ENCODE assay signal across 16 cellular contexts in genomic region chr2:131039535-131039907, GRCh38. TPM values are rescaled to one million over a fixed set of nuclear protein-coding genes. Genes with fewer than 3 reads are reported as not detected.
A peak's percentile ranks its signal among the peaks of the same experiment; 100 is the strongest.
DNase-seq lines count a peak whose midpoint lies in the region; ATAC-seq and TF ChIP-seq lines count a peak whose summit lies in the region.
"Had no signal": no experiment of that assay in that cellular context is flagged by ENCODE, and none has a peak within 500 bp of the region (broad histone marks: within the 10 kb centered on the region; RNA-seq: fewer than 3 reads in every experiment).

No MANE protein-coding gene starts in this region.

- DNase-seq in activated naive CD4-positive, alpha-beta T cell treated with anti-CD3 and anti-CD28 coated beads, Interleukin-2, amount 10 ng/mL, durations not matched to agents 7 days and 5 days = no peak
- no peak for DNase-seq in activated naive CD4-positive, alpha-beta T cell (lab: John Stamatoyannopoulos, UW)
- no peak for DNase-seq in effector memory CD8-positive, alpha-beta T cell
- peak in 1 of 10 donors; percentile 49 for DNase-seq in naive thymus-derived CD8-positive, alpha-beta T cell
- DNase-seq in ureter (ENCODE audit: low spot score) (peak; percentile 38), NCI-H510A (lab: John Stamatoyannopoulos, UW) (no peak), NCI-H82 (lab: John Stamatoyannopoulos, UW) (no peak), Calu3 (no peak)
- DNase-seq: activated CD4-positive, CD25-positive, alpha-beta regulatory T cell treated with anti-CD3 and anti-CD28 coated beads, Interleukin-2, amount 50 U/mL, for 72 hours; mesenchymal stem cell; MM.1S; NCI-H2081 treated with DMSO at 0.1 percent for 48 hours; ovary; trophoblast cell had no signal

- H3K4me1 Mint-ChIP-seq in activated naive CD4-positive, alpha-beta T cell treated with anti-CD3 and anti-CD28 coated beads, Interleukin-2, amount 10 ng/mL, durations not matched to agents 7 days and 5 days = peaks cover 37% of the 10 kb centered on the region
- H3K4me1 Mint-ChIP-seq in effector memory CD8-positive, alpha-beta T cell (ENCODE audit: low read depth in 2 of 2) = peaks cover 16 to 26% of the 10 kb centered on the region in 2 donors
- H3K4me1 Mint-ChIP-seq in naive thymus-derived CD8-positive, alpha-beta T cell = peaks cover 22 to 70% (median 55%) of the 10 kb centered on the region in 4 donors
- H3K4me1 Mint-ChIP-seq in Calu3 (ENCODE audit: low read depth, unreplicated experiment) = no peaks in the 10 kb centered on the region

- TF ChIP-seq CTCF in Calu3 (IDR thresholded peaks at IDR 0.05; ENCODE audit: unreplicated experiment) = no peak

- BruUV-seq in Calu3 (replicated peaks; lab: Mats Ljungman, UMichigan) = no TSS peak

- no peaks in the 10 kb centered on the region for H3K9me3 Mint-ChIP-seq in activated naive CD4-positive, alpha-beta T cell treated with anti-CD3 and anti-CD28 coated beads, Interleukin-2, amount 10 ng/mL, durations not matched to agents 7 days and 5 days
- no peaks in the 10 kb centered on the region for H3K9me3 Mint-ChIP-seq in effector memory CD8-positive, alpha-beta T cell
- no peaks in the 10 kb centered on the region for H3K9me3 Mint-ChIP-seq in naive thymus-derived CD8-positive, alpha-beta T cell
- no peaks in the 10 kb centered on the region for H3K9me3 Mint-ChIP-seq in Calu3 (ENCODE audit: low read depth, unreplicated experiment)
- H3K9me3 Mint-ChIP-seq: dendritic cell treated with granulocyte-macrophage colony-stimulating factor and Interleukin-4, amounts not matched to agents 40 ng/mL and 50 ng/mL, for 4 days had no signal

- H3K4me3 Mint-ChIP-seq in activated naive CD4-positive, alpha-beta T cell treated with anti-CD3 and anti-CD28 coated beads, Interleukin-2, amount 10 ng/mL, durations not matched to agents 7 days and 5 days = no peak overlapping the region
- peak overlapping the region; percentile 82 to 93 for H3K4me3 Mint-ChIP-seq in effector memory CD8-positive, alpha-beta T cell
- H3K4me3 Mint-ChIP-seq in naive thymus-derived CD8-positive, alpha-beta T cell = peak overlapping the region; percentile 57 to 99 (median 92)
- no peak overlapping the region for H3K4me3 Mint-ChIP-seq in Calu3 (ENCODE audit: low read depth, unreplicated experiment)
- H3K4me3 Mint-ChIP-seq: dendritic cell treated with granulocyte-macrophage colony-stimulating factor and Interleukin-4, amounts not matched to agents 40 ng/mL and 50 ng/mL, for 4 days had no signal

- CTCF ChIA-PET in activated naive CD4-positive, alpha-beta T cell treated with anti-CD3 and anti-CD28 coated beads, Interleukin-2, amount 10 ng/mL, durations not matched to agents 7 days and 5 days (lab: Charles Lee) = no interaction called here
- CTCF ChIA-PET in Calu3 (lab: Charles Lee) = no interaction called here

- peaks cover 65% of the 10 kb centered on the region for H3K27me3 Mint-ChIP-seq in activated naive CD4-positive, alpha-beta T cell treated with anti-CD3 and anti-CD28 coated beads, Interleukin-2, amount 10 ng/mL, durations not matched to agents 7 days and 5 days
- peaks cover 0 to 27% of the 10 kb centered on the region in 2 donors for H3K27me3 Mint-ChIP-seq in effector memory CD8-positive, alpha-beta T cell
- no peaks in the 10 kb centered on the region for H3K27me3 Mint-ChIP-seq in naive thymus-derived CD8-positive, alpha-beta T cell
- no peaks in the 10 kb centered on the region for H3K27me3 Mint-ChIP-seq in Calu3 (ENCODE audit: unreplicated experiment)

- ATAC-seq in effector memory CD8-positive, alpha-beta T cell (replicated peaks) = no peak
- ATAC-seq in naive thymus-derived CD8-positive, alpha-beta T cell = no peak
- ATAC-seq: A549 had no signal

- POLR2A ChIA-PET in naive thymus-derived CD8-positive, alpha-beta T cell (lab: Charles Lee) = interaction anchor here (1.3 to 4.5 kb wide), 4 partner anchors 11 to 66 kb away, joined by 4 to 54 read pairs (median 20); partner anchors contain the start of genes FAM168B and PLEKHB2

- H3K36me3 Mint-ChIP-seq in activated naive CD4-positive, alpha-beta T cell treated with anti-CD3 and anti-CD28 coated beads, Interleukin-2, amount 10 ng/mL, durations not matched to agents 7 days and 5 days = peaks cover 3% of the 10 kb centered on the region
- peaks cover 8% of the 10 kb centered on the region for H3K36me3 Mint-ChIP-seq in effector memory CD8-positive, alpha-beta T cell (ENCODE audit: insufficient read depth)
- no peaks in the 10 kb centered on the region for H3K36me3 Mint-ChIP-seq in naive thymus-derived CD8-positive, alpha-beta T cell
- H3K36me3 Mint-ChIP-seq in Calu3 (ENCODE audit: insufficient read depth, unreplicated experiment) = peaks cover 5% of the 10 kb centered on the region

- intact Hi-C loops in Calu3 (cut with micrococcal nuclease; ENCODE audit: unreplicated experiment) = no loop called here

- H3K27ac Mint-ChIP-seq in activated naive CD4-positive, alpha-beta T cell treated with anti-CD3 and anti-CD28 coated beads, Interleukin-2, amount 10 ng/mL, durations not matched to agents 7 days and 5 days = peak overlapping the region; percentile 62
- H3K27ac Mint-ChIP-seq in effector memory CD8-positive, alpha-beta T cell = no peak overlapping the region
- peak overlapping the region in 8 of 10 donors; percentile 40 to 84 (median 74) for H3K27ac Mint-ChIP-seq in naive thymus-derived CD8-positive, alpha-beta T cell
- no peak overlapping the region for H3K27ac Mint-ChIP-seq in Calu3 (ENCODE audit: unreplicated experiment)
- H3K27ac Mint-ChIP-seq: dendritic cell treated with granulocyte-macrophage colony-stimulating factor and Interleukin-4, amounts not matched to agents 40 ng/mL and 50 ng/mL, for 4 days had no signal

RNA-seq across cellular contexts. Expression of gene FAM168B, which starts 53.7 kb away (rescaled TPM):
- total RNA-seq in naive thymus-derived CD8-positive, alpha-beta T cell = 10 to 100 TPM; 82.0 to 89.1 TPM
- polyA plus RNA-seq in naive thymus-derived CD8-positive, alpha-beta T cell = 10 to 100 TPM; 29.9 to 43.8 (median 35.8) TPM
- 70.9 TPM for total RNA-seq in ureter
- total RNA-seq in Calu3 (2022) = 89.7 and 111 TPM in 2 replicates

Comparison
In these comparisons a context has a peak if more than half of its experiments do, and no peak if none do; other contexts are left out.
1. H3K27ac Mint-ChIP-seq: peak in activated naive CD4-positive, alpha-beta T cell treated with anti-CD3 and anti-CD28 coated beads, Interleukin-2, amount 10 ng/mL, durations not matched to agents 7 days and 5 days (single experiment) and naive thymus-derived CD8-positive, alpha-beta T cell (8 of 10); none in effector memory CD8-positive, alpha-beta T cell (0 of 2) and Calu3 (single experiment).
2. H3K4me3 Mint-ChIP-seq: peak in effector memory CD8-positive, alpha-beta T cell (2 of 2) and naive thymus-derived CD8-positive, alpha-beta T cell (10 of 10); none in activated naive CD4-positive, alpha-beta T cell treated with anti-CD3 and anti-CD28 coated beads, Interleukin-2, amount 10 ng/mL, durations not matched to agents 7 days and 5 days (single experiment) and Calu3 (single experiment).